Comparison of ENCODE assay signal across 1 cellular context in the genomic region with DNA sequence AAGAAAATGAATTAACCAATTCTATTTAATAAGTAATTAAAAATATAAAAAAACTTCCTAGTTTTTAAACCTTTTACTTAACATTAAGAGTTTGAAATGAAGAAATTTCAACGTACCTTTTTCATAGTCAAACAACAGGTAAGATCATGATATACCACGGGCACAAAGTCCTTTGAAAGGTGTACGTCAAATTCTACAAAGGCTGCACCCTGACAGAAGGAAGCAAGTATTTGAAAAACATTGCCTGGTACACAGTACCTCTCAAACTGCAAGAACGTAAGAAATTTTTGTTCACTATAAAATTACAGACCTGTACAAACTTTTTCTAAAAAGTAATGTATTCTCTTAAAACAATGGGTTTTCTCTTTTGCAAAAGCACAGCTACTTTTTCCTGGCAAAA.
A peak's percentile ranks its signal among the peaks of the same experiment; 100 is the strongest.
TF ChIP-seq lines count a peak whose summit lies in the region.

No MANE protein-coding gene starts in this region.

TF ChIP-seq in GM12878, 131 proteins besides CTCF, POLR2A, EP300 and RAD21:
- TF ChIP-seq POLR2AphosphoS5 (IDR thresholded peaks at IDR 0.05; ENCODE audit: low read length) = peak; percentile 13; the same call in 1 of the 2 replicates
- no peak for TF ChIP-seq HCFC1 (IDR thresholded peaks at IDR 0.05; ENCODE audit: low read length)
